Comparison of ENCODE assay signal across 1 cellular context in genomic region chr1:156019946-156020292, GRCh38.
TF ChIP-seq lines count a peak whose summit lies in the region.

No MANE protein-coding gene starts in this region.

TF ChIP-seq in endothelial cell of umbilical vein, 7 proteins besides CTCF, POLR2A, EP300 and RAD21:
- TF ChIP-seq JUN (IDR thresholded peaks at IDR 0.05; ENCODE audit: borderline replicate concordance, insufficient read depth, insufficient read length, low read depth) (no peak), GATA2 (IDR thresholded peaks at IDR 0.05; ENCODE audit: insufficient read depth, insufficient read length, low read depth, low read length) (no peak), EZH2 (IDR thresholded peaks at IDR 0.05; ENCODE audit: borderline replicate concordance, low read depth, low read length, severe bottlenecking) (no peak), FOS (IDR thresholded peaks at IDR 0.05; ENCODE audit: borderline replicate concordance, insufficient read depth, low read length) (no peak), POLR2AphosphoS5 (IDR thresholded peaks at IDR 0.05; ENCODE audit: insufficient read depth, low read depth, low read length) (no peak), MAX (IDR thresholded peaks at IDR 0.05; ENCODE audit: insufficient read depth, insufficient read length) (no peak), MYC (IDR thresholded peaks at IDR 0.05; ENCODE audit: low read depth, low read length) (no peak)
